27 cellular contexts compared by ENCODE assay signal in the genomic region with DNA sequence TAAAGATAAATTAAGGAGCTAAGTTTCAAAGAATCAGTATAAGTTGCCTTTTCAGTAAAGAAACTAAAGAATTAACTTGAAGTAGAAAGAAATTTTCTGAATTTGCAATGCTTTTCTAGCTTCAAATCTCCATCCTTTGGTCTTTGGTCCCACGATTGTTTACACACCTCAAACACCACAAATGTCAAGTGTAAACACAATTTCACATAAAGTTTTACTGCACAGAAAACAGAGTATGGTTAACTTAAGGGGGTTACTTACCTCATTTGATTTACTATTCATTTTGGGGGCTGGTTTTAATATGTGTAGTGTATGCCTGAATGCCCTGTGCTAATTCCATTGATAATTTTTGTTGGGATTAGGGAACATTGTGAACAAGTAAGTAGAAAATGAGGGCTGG. TPM values are rescaled to one million over a fixed set of nuclear protein-coding genes. Genes with fewer than 3 reads are reported as not detected.
"Had no signal": no experiment of that assay in that cellular context is flagged by ENCODE, and none has a peak within 500 bp of the region (broad histone marks: within the 10 kb centered on the region; RNA-seq: fewer than 3 reads in every experiment).

No MANE protein-coding gene starts in this region.

- ATAC-seq: gastrocnemius medialis, heart left ventricle, left colon, left lobe of liver, lower lobe of right lung, mucosa of descending colon had no signal

- FAIRE-seq: colon, endothelial cell of umbilical vein, kidney had no signal

- H3K36me3 Mint-ChIP-seq: immature natural killer cell, naive B cell had no signal

- H3K9me3 Mint-ChIP-seq: immature natural killer cell, mesothelial cell of epicardium, naive B cell had no signal

- H3K4me3 Mint-ChIP-seq: immature natural killer cell, mesothelial cell of epicardium, naive B cell had no signal

- H3K36me3 ChIP-seq: esophagus squamous epithelium, gastrocnemius medialis, left ventricle myocardium inferior, lower lobe of right lung had no signal

- H3K4me3 ChIP-seq: coronary artery, esophagus squamous epithelium, gastrocnemius medialis, heart left ventricle, hepatocyte, left ventricle myocardium inferior, lower lobe of right lung, mucosa of descending colon had no signal

- H3K4me2 ChIP-seq: hepatocyte had no signal

- DNase-seq: dermis blood vessel endothelial cell; dorsolateral prefrontal cortex; effector CD4-positive, alpha-beta T cell; effector memory CD4-positive, alpha-beta T cell; esophagus squamous epithelium; foreskin fibroblast; foreskin melanocyte; gastrocnemius medialis; heart left ventricle; hypothalamus; immature natural killer cell; islet precursor cell; kidney; kidney glomerular epithelial cell; left colon; left ventricle myocardium inferior; lower lobe of right lung; mesenchymal stem cell; mucosa of descending colon; naive B cell had no signal

- H3K27ac ChIP-seq: coronary artery, dorsolateral prefrontal cortex, esophagus squamous epithelium, gastrocnemius medialis, heart left ventricle, hepatocyte, left ventricle myocardium inferior, lower lobe of right lung had no signal

- H3K27ac Mint-ChIP-seq: immature natural killer cell, mesothelial cell of epicardium, naive B cell had no signal

- H3K9me3 ChIP-seq: esophagus squamous epithelium, gastrocnemius medialis, heart left ventricle, left ventricle myocardium inferior, lower lobe of right lung, mucosa of descending colon had no signal

- H2AFZ ChIP-seq: hepatocyte had no signal

RNA-seq across cellular contexts. Expression of a gene that starts 4.1 kb away (rescaled TPM):
- total RNA-seq: lung microvascular endothelial cell had no signal
- polyA plus RNA-seq: immature natural killer cell had no signal
